ENCODE assay signal across 8 cellular contexts in the genomic region with DNA sequence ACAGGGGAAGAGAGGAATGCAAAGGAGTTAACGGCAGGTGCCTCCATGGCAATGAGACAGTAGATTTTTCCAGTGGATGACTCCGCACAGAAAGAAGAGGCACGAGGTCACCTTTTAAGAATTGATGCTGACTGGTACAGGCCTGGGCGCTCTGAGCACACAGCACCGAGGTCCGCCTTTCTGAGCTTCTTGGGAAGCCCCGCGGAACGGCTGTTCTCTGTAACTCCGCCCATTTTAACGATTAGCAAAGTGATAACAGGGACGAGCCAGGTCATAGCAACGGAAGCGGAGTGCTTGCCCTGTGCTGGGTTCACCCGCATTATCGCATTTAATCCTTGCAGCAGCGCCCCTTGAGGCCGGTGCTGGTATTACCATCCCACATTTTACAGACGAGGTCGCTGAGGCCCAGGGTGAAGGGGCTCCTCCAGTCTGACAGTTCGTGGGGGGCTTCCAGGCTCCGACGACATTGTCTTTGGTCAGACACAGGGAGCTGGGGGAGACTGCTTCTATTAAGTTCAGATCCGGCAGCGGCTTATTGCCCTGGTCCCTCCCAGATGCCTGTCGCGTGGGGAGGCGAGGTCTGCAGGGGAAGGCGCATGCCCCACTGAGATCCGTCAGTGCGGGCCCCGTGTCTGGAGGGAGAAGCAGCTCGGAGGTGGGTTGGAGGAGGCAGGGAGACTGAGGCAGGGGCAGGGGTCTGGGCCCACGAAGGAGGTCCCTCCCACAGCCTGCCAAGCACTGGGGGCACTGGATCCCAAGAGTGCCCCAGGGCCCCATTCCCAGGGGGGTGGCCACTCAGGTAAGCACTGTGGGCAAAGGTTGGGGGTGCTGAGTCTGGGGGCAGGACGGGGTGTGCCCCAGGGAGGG. TPM values are rescaled to one million over a fixed set of nuclear protein-coding genes. Genes with fewer than 3 reads are reported as not detected.
DNase-seq lines count a peak whose midpoint lies in the region; ATAC-seq and TF ChIP-seq lines count a peak whose summit lies in the region.

No MANE protein-coding gene starts in this region.

- peak overlapping the region; percentile 51 for H3K27ac Mint-ChIP-seq in activated T-helper 17 cell treated with anti-CD3 and anti-CD28 coated beads, Interleukin-2, amount 50 U/mL, for 72 hours

- DNase-seq in GDM1 (lab: John Stamatoyannopoulos, UW): peak; percentile 15
- peak; percentile 79 for DNase-seq in RWPE1 (ENCODE audit: low spot score)
- DNase-seq in omental fat pad (ENCODE audit: low spot score): peak; percentile 97
- DNase-seq in superior temporal gyrus (ENCODE audit: extremely low spot score): peak; percentile 83

- no peak for TF ChIP-seq EP300 in gastroesophageal sphincter (IDR thresholded peaks at IDR 0.05)

- H3K27me3 ChIP-seq in HUES64 (ENCODE audit: insufficient read depth, low read length) (no peaks in the 10 kb centered on the region), gastroesophageal sphincter (no peaks in the 10 kb centered on the region)

- POLR2A ChIA-PET in RWPE1 (lab: Yijun Ruan, JAX; ENCODE audit: low non-redundant PET): no interaction called here

- H3K4me1 Mint-ChIP-seq in activated T-helper 17 cell treated with anti-CD3 and anti-CD28 coated beads, Interleukin-2, amount 50 U/mL, for 72 hours: peaks cover 23% of the 10 kb centered on the region

- no peaks in the 10 kb centered on the region for H3K36me3 Mint-ChIP-seq in activated T-helper 17 cell treated with anti-CD3 and anti-CD28 coated beads, Interleukin-2, amount 50 U/mL, for 72 hours (ENCODE audit: low read depth)

- H3K9me3 Mint-ChIP-seq in activated T-helper 17 cell treated with anti-CD3 and anti-CD28 coated beads, Interleukin-2, amount 50 U/mL, for 72 hours: no peaks in the 10 kb centered on the region

- H3K4me3 ChIP-seq in HUES64 (ENCODE audit: low read length): peak overlapping the region; percentile 6; the same call in 1 of the 2 replicates
- H3K4me3 ChIP-seq in gastroesophageal sphincter: peak overlapping the region in 1 of 2 donors; percentile 34

- TF ChIP-seq CTCF in RWPE1 (conservative IDR thresholded peaks at IDR 0.05; ENCODE audit: low read depth) (peak; percentile 100), gastroesophageal sphincter (IDR thresholded peaks at IDR 0.05) (peak; percentile 91 to 96 (median 93)), omental fat pad (IDR thresholded peaks at IDR 0.05) (peak in 1 of 3 donors; percentile 88)

- H3K4me1 ChIP-seq in HUES64 (ENCODE audit: insufficient read depth, low read length) (0 out of 2 replicates have a peak, but pooled peaks cover 2% of the 10 kb centered on the region), gastroesophageal sphincter (peaks cover 0 to 24% (median 0%) of the 10 kb centered on the region in 3 donors)

- CTCF ChIA-PET in RWPE1 (lab: Yijun Ruan, JAX): interaction anchor here (0.5 to 3.8 kb wide), 26 partner anchors 9 to 1879 kb away, joined by 3 to 19 read pairs (median 4); no protein-coding TSS in a partner anchor

- peak; percentile 50 for ATAC-seq in activated T-helper 17 cell treated with anti-CD3 and anti-CD28 coated beads, Interleukin-2, amount 50 U/mL, for 72 hours (replicated peaks)
- ATAC-seq in gastroesophageal sphincter (peak; percentile 60), omental fat pad (ENCODE audit: low FRiP score) (peak; percentile 45), HG03571 (IDR thresholded peaks at IDR 0.05; ENCODE audit: unreplicated experiment) (no peak)

- H3K36me3 ChIP-seq in HUES64 (ENCODE audit: insufficient read depth, low read length) (no peaks in the 10 kb centered on the region), gastroesophageal sphincter (no peaks in the 10 kb centered on the region)

- no peaks in the 10 kb centered on the region for H3K27me3 Mint-ChIP-seq in activated T-helper 17 cell treated with anti-CD3 and anti-CD28 coated beads, Interleukin-2, amount 50 U/mL, for 72 hours

- no peak overlapping the region for H3K9ac ChIP-seq in HUES64 (ENCODE audit: low read depth, low read length)

- TF ChIP-seq POLR2A in gastroesophageal sphincter (IDR thresholded peaks at IDR 0.05): no peak

- H3K4me3 Mint-ChIP-seq in activated T-helper 17 cell treated with anti-CD3 and anti-CD28 coated beads, Interleukin-2, amount 50 U/mL, for 72 hours: peak overlapping the region; percentile 65

- no peak overlapping the region for H3K27ac ChIP-seq in HUES64 (ENCODE audit: low read depth, low read length)
- H3K27ac ChIP-seq in RWPE1: no peak overlapping the region
- peak overlapping the region in 1 of 4 donors; percentile 14 for H3K27ac ChIP-seq in gastroesophageal sphincter

- WGBS in HUES64: 36% methylated on average over 35 of the region's 35 CpGs
- WGBS in gastroesophageal sphincter (ENCODE audit: low coverage in 1 of 2), 2 donors: 6 to 42% methylated on average over 3 to 13 of the region's 35 CpGs

- H3K9me3 ChIP-seq in HUES64 (ENCODE audit: insufficient read depth, low read depth, low read length) (no peaks in the 10 kb centered on the region), gastroesophageal sphincter (no peaks in the 10 kb centered on the region)

RNA-seq across cellular contexts. Expression of a gene that starts 22.3 kb away (rescaled TPM):
- 1.0 TPM for polyA plus RNA-seq in HUES64 (2013, experiment 1 of 2)
- 1.6 TPM for polyA plus RNA-seq in HUES64 (2013, experiment 2 of 2)
- total RNA-seq in activated T-helper 17 cell treated with anti-CD3 and anti-CD28 coated beads, Interleukin-2, amount 50 U/mL, for 72 hours: not detected
- total RNA-seq in gastroesophageal sphincter (10 to 100 TPM in 3 of 4 donors, 1 to 10 TPM in 1; 9.6 to 21.1 (median 15.5) TPM), omental fat pad (1 to 10 TPM in 1 of 4 donors, under 1 TPM in 3; 0.19 to 5.8 (median 0.75) TPM)

Comparison
In these comparisons a context has a peak if more than half of its experiments do, and no peak if none do; other contexts are left out.
1. DNase-seq: peak in every context shown above with its lines; median percentile 97 in omental fat pad; 83 in superior temporal gyrus; 79 in RWPE1; 15 in GDM1.